20 cellular contexts compared by ENCODE assay signal in genomic region chr10:79436850-79437103, GRCh38. TPM values are rescaled to one million over a fixed set of nuclear protein-coding genes. Genes with fewer than 3 reads are reported as not detected.
DNase-seq lines count a peak whose midpoint lies in the region; ATAC-seq, FAIRE-seq and TF ChIP-seq lines count a peak whose summit lies in the region.
"Had no signal": no experiment of that assay in that cellular context is flagged by ENCODE, and none has a peak within 500 bp of the region (broad histone marks: within the 10 kb centered on the region; RNA-seq: fewer than 3 reads in every experiment).

No MANE protein-coding gene starts in this region.

- no peak overlapping the region for H3K9ac ChIP-seq in skeletal muscle tissue (ENCODE audit: low read depth in 1 of 3, low read length in 3 of 3)
- no peak overlapping the region for H3K9ac ChIP-seq in mesendoderm (ENCODE audit: low read length)

- TF ChIP-seq POLR2A in heart left ventricle (IDR thresholded peaks at IDR 0.05), result no peak
- no peak for TF ChIP-seq POLR2A in esophagus squamous epithelium (IDR thresholded peaks at IDR 0.05)

- no peak overlapping the region for H3K23ac ChIP-seq in mesendoderm (ENCODE audit: low read length)

- 20 to 46% (median 37%) methylated on average over 2 of the region's 2 CpGs for WGBS in heart left ventricle, 4 donors
- WGBS in esophagus squamous epithelium, 2 donors, result 21 to 38% methylated on average over 1 to 2 of the region's 2 CpGs
- WGBS in urinary bladder, result 50% methylated on average over 2 of the region's 2 CpGs
- WGBS in mesendoderm (ENCODE audit: extremely low coverage, insufficient coverage, low lambda C conversion rate), result no CpG with 5 or more reads among the region's 2 CpGs

- H3K36me3 ChIP-seq in heart left ventricle, result peaks cover 0 to 27% (median 12%) of the 10 kb centered on the region in 9 donors
- peaks cover 0 to 6% (median 0%) of the 10 kb centered on the region in 3 donors for H3K36me3 ChIP-seq in esophagus squamous epithelium
- H3K36me3 ChIP-seq in skeletal muscle tissue (ENCODE audit: control insufficient read depth in 3 of 3, insufficient read depth in 3 of 3, low read length in 3 of 3), result peaks cover 11 to 23% (median 19%) of the 10 kb centered on the region in 3 donors
- H3K36me3 ChIP-seq in urinary bladder (ENCODE audit: insufficient read depth), result no peaks in the 10 kb centered on the region
- no peaks in the 10 kb centered on the region for H3K36me3 ChIP-seq in mesendoderm (ENCODE audit: control insufficient read depth, insufficient read depth, low read length)

- ATAC-seq in heart left ventricle, result no peak
- ATAC-seq in Right ventricle myocardium superior (ENCODE audit: poor library complexity), result no peak
- ATAC-seq: A549; lower lobe of right lung; naive thymus-derived CD8-positive, alpha-beta T cell had no signal

- no peak overlapping the region for H3K4me3 ChIP-seq in heart left ventricle
- H3K4me3 ChIP-seq in esophagus squamous epithelium, result no peak overlapping the region
- H3K4me3 ChIP-seq in skeletal muscle tissue (ENCODE audit: low read length in 3 of 3), result no peak overlapping the region
- H3K4me3 ChIP-seq in urinary bladder (ENCODE audit: low read depth, low read length), result no peak overlapping the region
- H3K4me3 ChIP-seq in mesendoderm (ENCODE audit: low read length), result no peak overlapping the region
- H3K4me3 ChIP-seq: A549, lower lobe of right lung had no signal

- no peak overlapping the region for H4K5ac ChIP-seq in mesendoderm (ENCODE audit: low read length)

- no peak overlapping the region for H2BK120ac ChIP-seq in mesendoderm (ENCODE audit: low read depth, low read length)

- no peak overlapping the region for H2BK5ac ChIP-seq in mesendoderm (ENCODE audit: low read length)

- no peaks in the 10 kb centered on the region for H3K79me2 ChIP-seq in mesendoderm (ENCODE audit: control insufficient read depth, insufficient read depth, low read length)

- no peak overlapping the region for H2BK15ac ChIP-seq in mesendoderm (replicated peaks; ENCODE audit: low read depth)

- no peak for TF ChIP-seq CTCF in heart left ventricle (IDR thresholded peaks at IDR 0.05)
- TF ChIP-seq CTCF in esophagus squamous epithelium (IDR thresholded peaks at IDR 0.05), result no peak
- TF ChIP-seq CTCF in D721Med (IDR thresholded peaks at IDR 0.05; ENCODE audit: insufficient read depth, missing control alignments), result no peak

- H3K79me1 ChIP-seq in mesendoderm (ENCODE audit: low read length), result no peaks in the 10 kb centered on the region

- H3K4me1 ChIP-seq in heart left ventricle (peaks cover 31 to 99% (median 92%) of the 10 kb centered on the region in 12 donors), esophagus squamous epithelium (peaks cover 29 to 100% (median 64%) of the 10 kb centered on the region in 3 donors), skeletal muscle tissue (ENCODE audit: control insufficient read depth in 3 of 3, insufficient read depth in 3 of 3, low read length in 3 of 3) (peaks cover 90 to 99% (median 99%) of the 10 kb centered on the region in 3 donors), urinary bladder (ENCODE audit: insufficient read depth) (peaks cover 1% of the 10 kb centered on the region), mesendoderm (ENCODE audit: control insufficient read depth, low read depth, low read length) (peaks cover 12% of the 10 kb centered on the region)

- H3K27ac ChIP-seq in heart left ventricle (peak overlapping the region in 11 of 12 donors; percentile 1 to 94 (median 88)), esophagus squamous epithelium (peak overlapping the region in 3 of 4 donors; percentile 87 to 96 (median 92)), skeletal muscle tissue (ENCODE audit: low read depth, low read length) (peak overlapping the region; percentile 86), urinary bladder (ENCODE audit: low read depth) (peak overlapping the region; percentile 97), mesendoderm (ENCODE audit: low read depth, low read length) (no peak overlapping the region)
- H3K27ac ChIP-seq: A549 had no signal

- H4K8ac ChIP-seq in mesendoderm (ENCODE audit: low read depth, low read length), result no peak overlapping the region

- H2AK5ac ChIP-seq in mesendoderm (ENCODE audit: low read length), result no peak overlapping the region

- H3K18ac ChIP-seq in mesendoderm (ENCODE audit: low read length), result no peak overlapping the region

- DNase-seq in heart left ventricle (no peak), Right ventricle myocardium superior (no peak), esophagus squamous epithelium (lab: John Stamatoyannopoulos, UW) (no peak), D721Med (ENCODE audit: insufficient read length, low spot score) (no peak), mesendoderm (no peak), NCI-H1092 (lab: John Stamatoyannopoulos, UW) (no peak)
- DNase-seq: activated CD4-positive, alpha-beta T cell treated with anti-CD3 and anti-CD28 coated beads for 48 hours; C1 segment of cervical spinal cord; effector memory CD4-positive, alpha-beta T cell; lower lobe of right lung; naive thymus-derived CD8-positive, alpha-beta T cell; NCI-H1105 treated with DMSO at 0.1 percent for 48 hours; NCI-H524; SHP77; stimulated activated CD4-positive, alpha-beta T cell treated with anti-CD3 and anti-CD28 coated beads, Interleukin-12 subunit alpha, Interleukin-12 subunit beta, amount 100 ng/mL, for 4 hours had no signal

- H3K4ac ChIP-seq in mesendoderm (ENCODE audit: low read depth, low read length), result no peak overlapping the region

- intact Hi-C loops in heart left ventricle (cut with DNase I) (loop anchor here in 1 of 10 donors (5.0 kb wide), 1 partner anchor 34 kb away; no protein-coding TSS in a partner anchor), Right ventricle myocardium superior (cut with DNase I) (no loop called here), esophagus squamous epithelium (cut with DNase I) (no loop called here)

- H3K27me3 ChIP-seq in heart left ventricle (no peaks in the 10 kb centered on the region), esophagus squamous epithelium (no peaks in the 10 kb centered on the region), skeletal muscle tissue (ENCODE audit: control insufficient read depth in 3 of 3, insufficient read depth in 3 of 3, low read length in 3 of 3) (no peaks in the 10 kb centered on the region), mesendoderm (ENCODE audit: insufficient read depth, low read length, poor library complexity) (no peaks in the 10 kb centered on the region)

- H3K56ac ChIP-seq in mesendoderm (ENCODE audit: low read length), result no peak overlapping the region

- no peak overlapping the region for H3K4me2 ChIP-seq in mesendoderm (ENCODE audit: low read length)
- H3K4me2 ChIP-seq: A549 had no signal

- H3K9me3 ChIP-seq in heart left ventricle (no peaks in the 10 kb centered on the region), esophagus squamous epithelium (no peaks in the 10 kb centered on the region), skeletal muscle tissue (ENCODE audit: control insufficient read depth in 3 of 3, low read length in 3 of 3) (no peaks in the 10 kb centered on the region)
- H3K9me3 ChIP-seq: A549, lower lobe of right lung had no signal

- no peak for FAIRE-seq in D721Med (lab: Jason Lieb, UNC)
- FAIRE-seq: A549, GM18507, TTC549 had no signal

RNA-seq across cellular contexts. Expression of gene ZCCHC24, which starts 8.6 kb away (rescaled TPM):
- total RNA-seq in heart left ventricle (100 to 1,000 TPM in 1 of 9 donors, 10 to 100 TPM in 8; 44.8 to 122 (median 51.9) TPM), Right ventricle myocardium superior (53.3 TPM), esophagus squamous epithelium (10 to 100 TPM in 1 of 4 donors, 1 to 10 TPM in 3; 2.2 to 26.1 (median 6.4) TPM), skeletal muscle tissue (20.9 TPM), urinary bladder (43.5 TPM)
- polyA plus RNA-seq in heart left ventricle (10 to 100 TPM; 18.7 to 40.7 TPM), urinary bladder (98.2 TPM)
- 4.7 TPM for polyA plus RNA-seq in mesendoderm (2013, experiment 1 of 2)
- polyA plus RNA-seq in mesendoderm (2013, experiment 2 of 2), result 5.0 TPM
